In the genomic region with DNA sequence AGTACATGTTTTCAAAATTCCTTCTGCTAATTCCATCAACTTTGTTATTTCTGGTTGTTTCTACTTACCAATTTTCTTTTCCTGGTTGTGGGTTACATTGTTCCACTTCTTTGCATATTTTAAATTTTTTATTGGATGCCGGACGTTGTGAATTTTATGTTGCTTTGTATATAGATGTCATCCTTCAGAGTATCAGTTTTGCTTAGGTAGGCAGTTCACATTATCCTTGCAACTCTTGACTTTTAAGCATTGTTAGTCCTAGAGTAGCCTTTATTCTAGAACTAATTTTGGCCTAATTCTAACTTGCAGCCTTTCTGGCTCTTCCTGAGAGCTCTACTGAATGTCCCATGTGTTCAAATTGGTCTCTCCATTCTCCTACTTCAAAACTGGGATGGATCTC, we compare ENCODE assay signal across 31 cellular contexts.
DNase-seq lines count a peak whose midpoint lies in the region; ATAC-seq and TF ChIP-seq lines count a peak whose summit lies in the region.
"Had no signal": no experiment of that assay in that cellular context is flagged by ENCODE, and none has a peak within 500 bp of the region (broad histone marks: within the 10 kb centered on the region; RNA-seq: fewer than 3 reads in every experiment).

No MANE protein-coding gene starts in this region.

- H3K27ac ChIP-seq in IMR-90 (ENCODE audit: insufficient read depth, low read length) (no peak overlapping the region), neuronal stem cell (replicated peaks; ENCODE audit: low read length) (no peak overlapping the region), prostate gland (no peak overlapping the region)
- H3K27ac ChIP-seq: 22Rv1; A549; BLaER1; BLaER1 treated with 17β-estradiol and CSF1 and Interleukin-3, amounts not matched to agents 10 nM and 100 nM; C4-2B had no signal

- H2BK120ac ChIP-seq in IMR-90 (ENCODE audit: low read depth, low read length), result no peak overlapping the region
- H2BK120ac ChIP-seq in neuronal stem cell (ENCODE audit: low read depth, low read length), result no peak overlapping the region

- H3K9me3 ChIP-seq in IMR-90 (ENCODE audit: control insufficient read depth, insufficient read depth, low read length) (no peaks in the 10 kb centered on the region), adipocyte (ENCODE audit: control insufficient read depth, low read length) (no peaks in the 10 kb centered on the region), neuronal stem cell (replicated peaks in 1 of 2; ENCODE audit: control insufficient read depth in 2 of 2, insufficient read depth in 1 of 2, low read depth in 1 of 2, low read length in 2 of 2) (no peaks in the 10 kb centered on the region), prostate gland (no peaks in the 10 kb centered on the region)
- H3K9me3 ChIP-seq: A549; BE2C; BLaER1; BLaER1 treated with 17β-estradiol and CSF1 and Interleukin-3, amounts not matched to agents 10 nM and 100 nM; Caco-2 had no signal

- H4K91ac ChIP-seq in IMR-90 (ENCODE audit: insufficient read depth, low read depth, low read length) (no peak overlapping the region), neuronal stem cell (ENCODE audit: low read depth, low read length, poor library complexity) (no peak overlapping the region)

- H2AFZ ChIP-seq in IMR-90 (replicated peaks; ENCODE audit: low read length, poor library complexity), result no peak overlapping the region
- H2AFZ ChIP-seq in neuronal stem cell (ENCODE audit: low read length), result peak overlapping the region; percentile 55

- H3K18ac ChIP-seq in IMR-90 (ENCODE audit: low read depth, low read length) (no peak overlapping the region), neuronal stem cell (ENCODE audit: low read length) (no peak overlapping the region)

- H2AK5ac ChIP-seq in IMR-90 (ENCODE audit: low read depth, low read length) (no peak overlapping the region), neuronal stem cell (ENCODE audit: low read depth, low read length) (no peak overlapping the region)

- no peak for TF ChIP-seq RAD21 in IMR-90 (IDR thresholded peaks at IDR 0.05; ENCODE audit: low read length)

- TF ChIP-seq CTCF in IMR-90 (conservative IDR thresholded peaks at IDR 0.05; ENCODE audit: low read depth, low read length) (no peak), prostate gland (IDR thresholded peaks at IDR 0.05) (no peak)

- H3K56ac ChIP-seq in IMR-90 (ENCODE audit: extremely low read depth, insufficient read depth, low read length), result no peak overlapping the region

- DNase-seq in IMR-90 (no peak), adipocyte (ENCODE audit: low read depth) (peak; percentile 8), neuronal stem cell (ENCODE audit: low spot score) (no peak), prostate gland (ENCODE audit: low spot score) (no peak), NCI-H748 (lab: John Stamatoyannopoulos, UW; ENCODE audit: unreplicated experiment) (no peak)
- no peak for DNase-seq in activated CD4-positive, CD25-positive, alpha-beta regulatory T cell (lab: John Stamatoyannopoulos, UW)
- DNase-seq: 8988T; ACHN; AML-193; BE2C; C1 segment of cervical spinal cord; Caco-2; Calu3; CD4-positive, alpha-beta memory T cell; CD4-positive, alpha-beta T cell; CD4-positive, CD25-positive, alpha-beta regulatory T cell; CD8-positive, alpha-beta memory T cell; CD8-positive, alpha-beta T cell; COR-L47; DMS 273 treated with DMSO at 0.1 percent for 48 hours; DMS153; DMS53; DMS79; DMS79 treated with DMSO at 0.1 percent for 48 hours; DND-41; EL had no signal

- no peaks in the 10 kb centered on the region for H4K20me1 ChIP-seq in IMR-90 (ENCODE audit: insufficient read depth, low read length)
- H4K20me1 ChIP-seq: BLaER1; BLaER1 treated with 17β-estradiol and CSF1 and Interleukin-3, amounts not matched to agents 10 nM and 100 nM had no signal

- H2BK15ac ChIP-seq in IMR-90 (ENCODE audit: low read depth, low read length) (no peak overlapping the region), neuronal stem cell (ENCODE audit: low read length) (no peak overlapping the region)

- no peak overlapping the region for H2BK20ac ChIP-seq in IMR-90 (ENCODE audit: low read depth, low read length)

- H3K9ac ChIP-seq in IMR-90 (ENCODE audit: low read depth, low read length), result no peak overlapping the region
- H3K9ac ChIP-seq in adipocyte (ENCODE audit: low read length), result no peak overlapping the region
- no peak overlapping the region for H3K9ac ChIP-seq in neuronal stem cell (ENCODE audit: low read depth, low read length, poor library complexity)
- H3K9ac ChIP-seq: BLaER1; BLaER1 treated with 17β-estradiol and CSF1 and Interleukin-3, amounts not matched to agents 10 nM and 100 nM had no signal

- in situ Hi-C loops in IMR-90 (cut with MboI; ENCODE audit: low sequenced_read_pairs), result no loop called here

- H2BK5ac ChIP-seq in IMR-90 (ENCODE audit: low read depth, low read length, poor library complexity, severe bottlenecking) (no peak overlapping the region), neuronal stem cell (ENCODE audit: low read length) (no peak overlapping the region)

- POLR2A ChIA-PET in IMR-90 (lab: Charles Lee; ENCODE audit: unreplicated experiment), result no interaction called here

- H3K4ac ChIP-seq in IMR-90 (ENCODE audit: low read depth, low read length), result no peak overlapping the region
- no peak overlapping the region for H3K4ac ChIP-seq in neuronal stem cell (ENCODE audit: low read length)

- H3K9me1 ChIP-seq in IMR-90 (ENCODE audit: insufficient read depth, low read length), result no peaks in the 10 kb centered on the region

- H3K4me2 ChIP-seq in IMR-90 (ENCODE audit: low read depth, low read length) (no peak overlapping the region), neuronal stem cell (ENCODE audit: insufficient read depth, low read length, poor library complexity, severe bottlenecking) (no peak overlapping the region)
- H3K4me2 ChIP-seq: A549; BLaER1; BLaER1 treated with 17β-estradiol and CSF1 and Interleukin-3, amounts not matched to agents 10 nM and 100 nM had no signal

- H3K79me1 ChIP-seq in IMR-90 (ENCODE audit: low read depth in 1 of 2, low read length in 2 of 2) (no peaks in the 10 kb centered on the region), neuronal stem cell (ENCODE audit: low read depth, low read length) (no peaks in the 10 kb centered on the region)

- CTCF ChIA-PET in IMR-90 (lab: Yijun Ruan, JAX), result no interaction called here

- H3K23ac ChIP-seq in IMR-90 (ENCODE audit: low read depth, low read length) (no peak overlapping the region), neuronal stem cell (ENCODE audit: low read depth, low read length, poor library complexity) (no peak overlapping the region)

- no peak overlapping the region for H2AK9ac ChIP-seq in IMR-90 (replicated peaks; ENCODE audit: low read depth, low read length, poor library complexity)

- H3K4me3 ChIP-seq in IMR-90 (ENCODE audit: insufficient read depth, low read depth, low read length) (no peak overlapping the region), adipocyte (ENCODE audit: low read length) (no peak overlapping the region), neuronal stem cell (ENCODE audit: low read length in 2 of 2) (no peak overlapping the region), prostate gland (no peak overlapping the region)
- H3K4me3 ChIP-seq: A549; BLaER1; BLaER1 treated with 17β-estradiol and CSF1 and Interleukin-3, amounts not matched to agents 10 nM and 100 nM had no signal

- no peak overlapping the region for H4K5ac ChIP-seq in IMR-90 (ENCODE audit: low read depth, low read length)

- H4K8ac ChIP-seq in IMR-90 (ENCODE audit: low read depth in 2 of 2, low read length in 2 of 2), result no peak overlapping the region
- H4K8ac ChIP-seq in neuronal stem cell (ENCODE audit: low read depth, low read length), result no peak overlapping the region

- H2BK12ac ChIP-seq in neuronal stem cell (ENCODE audit: low read length), result no peak overlapping the region

- no peaks in the 10 kb centered on the region for H3K4me1 ChIP-seq in IMR-90 (ENCODE audit: control insufficient read depth, insufficient read depth, low read length)
- H3K4me1 ChIP-seq in adipocyte (ENCODE audit: control insufficient read depth, insufficient read depth, low read length), result no peaks in the 10 kb centered on the region
- no peaks in the 10 kb centered on the region for H3K4me1 ChIP-seq in neuronal stem cell (ENCODE audit: control insufficient read depth in 2 of 2, insufficient read depth in 1 of 2, low read depth in 1 of 2, low read length in 2 of 2)
- no peaks in the 10 kb centered on the region for H3K4me1 ChIP-seq in prostate gland (replicated peaks)
- H3K4me1 ChIP-seq: A549; BE2C; BLaER1; BLaER1 treated with 17β-estradiol and CSF1 and Interleukin-3, amounts not matched to agents 10 nM and 100 nM; Caco-2 had no signal

- ATAC-seq in IMR-90 (ENCODE audit: low read depth), result no peak
- ATAC-seq: A549; CD8-positive, alpha-beta T cell had no signal

- no CpG with 5 or more reads among the region's 2 CpGs for WGBS in IMR-90 (ENCODE audit: extremely low coverage in 2 of 2, insufficient read length in 1 of 2), 2 experiments
- no CpG with 5 or more reads among the region's 2 CpGs for WGBS in neuronal stem cell (ENCODE audit: extremely low coverage in 2 of 2, insufficient read length in 2 of 2, insufficient replicate concordance in 1 of 2), 2 donors
- WGBS in prostate gland, result 43% methylated on average over 2 of the region's 2 CpGs

- BruUV-seq in IMR-90 (replicated peaks; lab: Mats Ljungman, UMichigan), result no TSS peak

- H3K14ac ChIP-seq in IMR-90 (replicated peaks; ENCODE audit: low read depth, low read length) (no peak overlapping the region), neuronal stem cell (ENCODE audit: low read length) (no peak overlapping the region)

- TF ChIP-seq POLR2A in IMR-90 (IDR thresholded peaks at IDR 0.05; ENCODE audit: low read depth, low read length) (no peak), prostate gland (IDR thresholded peaks at IDR 0.05) (no peak)

- intact Hi-C loops in IMR-90 (cut with micrococcal nuclease) (no loop called here), prostate gland (cut with DNase I) (no loop called here)

- dilution Hi-C loops in IMR-90 (cut with HindIII; ENCODE audit: low sequenced_read_pairs, unreplicated experiment), result no loop called here

- no peaks in the 10 kb centered on the region for H3K36me3 ChIP-seq in IMR-90 (ENCODE audit: control insufficient read depth, insufficient read depth, low read length)
- no peaks in the 10 kb centered on the region for H3K36me3 ChIP-seq in adipocyte (ENCODE audit: control insufficient read depth, insufficient read depth, low read length, severe bottlenecking)
- no peaks in the 10 kb centered on the region for H3K36me3 ChIP-seq in neuronal stem cell (replicated peaks in 1 of 2; ENCODE audit: control insufficient read depth in 2 of 2, insufficient read depth in 2 of 2, low read length in 2 of 2)
- H3K36me3 ChIP-seq in prostate gland, result no peaks in the 10 kb centered on the region
- H3K36me3 ChIP-seq: BE2C; BLaER1; BLaER1 treated with 17β-estradiol and CSF1 and Interleukin-3, amounts not matched to agents 10 nM and 100 nM had no signal

- H3K27me3 ChIP-seq in IMR-90 (ENCODE audit: control insufficient read depth, insufficient read depth, low read length), result no peaks in the 10 kb centered on the region
- H3K27me3 ChIP-seq in adipocyte (replicated peaks; ENCODE audit: control insufficient read depth, insufficient read depth, low read length), result no peaks in the 10 kb centered on the region
- H3K27me3 ChIP-seq in neuronal stem cell (ENCODE audit: control insufficient read depth in 3 of 3, insufficient read depth in 3 of 3, low read depth in 1 of 3, low read length in 3 of 3), result no peaks in the 10 kb centered on the region
- no peaks in the 10 kb centered on the region for H3K27me3 ChIP-seq in prostate gland (replicated peaks; ENCODE audit: insufficient read depth)
- H3K27me3 ChIP-seq: BE2C; BLaER1; BLaER1 treated with 17β-estradiol and CSF1 and Interleukin-3, amounts not matched to agents 10 nM and 100 nM had no signal
